Comparison of ENCODE assay signal across 19 cellular contexts in the genomic region with DNA sequence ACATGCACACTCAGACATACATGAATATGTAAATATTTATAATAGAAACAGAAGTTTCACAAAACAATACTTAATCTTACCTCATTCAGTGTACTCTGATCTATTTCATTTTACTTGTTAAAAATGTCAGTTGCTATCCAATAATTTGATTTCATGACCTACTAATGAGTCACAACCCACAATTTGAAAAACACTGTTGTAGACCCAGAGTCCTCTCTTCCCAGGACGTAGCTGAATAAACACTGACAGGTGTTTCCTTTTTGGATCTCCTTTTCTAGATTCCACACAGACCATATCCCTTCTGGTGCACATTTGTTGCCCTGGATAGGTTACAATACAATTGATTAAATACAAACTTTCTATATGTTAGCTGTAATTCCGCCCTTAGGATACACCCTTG. TPM values are rescaled to one million over a fixed set of nuclear protein-coding genes. Genes with fewer than 3 reads are reported as not detected.
DNase-seq lines count a peak whose midpoint lies in the region; ATAC-seq and TF ChIP-seq lines count a peak whose summit lies in the region.
"Had no signal": no experiment of that assay in that cellular context is flagged by ENCODE, and none has a peak within 500 bp of the region (broad histone marks: within the 10 kb centered on the region; RNA-seq: fewer than 3 reads in every experiment).

No MANE protein-coding gene starts in this region.

- POLR2A ChIA-PET in AG04450 (lab: Yijun Ruan, JAX) = interaction anchor here (0.8 kb wide), 1 partner anchor 10 kb away, joined by 3 read pairs; the partner anchor contains the start of gene CAVIN2
- POLR2A ChIA-PET in activated CD8-positive, alpha-beta T cell treated with anti-CD3 and anti-CD28 coated beads for 36 hours (lab: Charles Lee) = no interaction called here

- CTCF ChIA-PET in AG04450 (lab: Charles Lee) = interaction anchor here (2.9 kb wide), 1 partner anchor 305 kb away, joined by 8 read pairs; no protein-coding TSS in a partner anchor
- CTCF ChIA-PET in activated CD8-positive, alpha-beta T cell treated with anti-CD3 and anti-CD28 coated beads for 36 hours (lab: Charles Lee) = no interaction called here

- no peaks in the 10 kb centered on the region for H3K27me3 ChIP-seq in AG04450 (ENCODE audit: control insufficient read depth, insufficient read depth, low read length)
- H3K27me3 ChIP-seq: BLaER1 had no signal

- no peak overlapping the region for H3K27ac Mint-ChIP-seq in activated CD8-positive, alpha-beta T cell treated with anti-CD3 and anti-CD28 coated beads for 36 hours
- no peak overlapping the region for H3K27ac Mint-ChIP-seq in activated T-cell treated with anti-CD3 and anti-CD28 coated beads, Interleukin-2, amount 50 U/mL, for 72 hours
- H3K27ac Mint-ChIP-seq: activated CD4-positive, alpha-beta T cell treated with anti-CD3 and anti-CD28 coated beads, Interleukin-2, amount 10 ng/mL, durations not matched to agents 7 days and 5 days; activated naive CD8-positive, alpha-beta T cell; activated T-cell treated with anti-CD3 and anti-CD28 coated beads, Interleukin-2, amount 50 U/mL, for 24 hours; GM23338 had no signal

- H3K27me3 Mint-ChIP-seq in activated CD8-positive, alpha-beta T cell treated with anti-CD3 and anti-CD28 coated beads for 36 hours = peaks cover 4% of the 10 kb centered on the region
- peaks cover 17% of the 10 kb centered on the region for H3K27me3 Mint-ChIP-seq in activated T-cell treated with anti-CD3 and anti-CD28 coated beads, Interleukin-2, amount 50 U/mL, for 72 hours (ENCODE audit: low read depth)

- intact Hi-C loops in activated CD8-positive, alpha-beta T cell treated with anti-CD3 and anti-CD28 coated beads for 36 hours (cut with micrococcal nuclease) = no loop called here

- DNase-seq in AG04450 (ENCODE audit: low read depth, low spot score) (peak; percentile 59), ELR (ENCODE audit: low read depth) (peak; percentile 74), RPMI7951 (ENCODE audit: low read depth) (peak; percentile 51), fibroblast of mammary gland (ENCODE audit: low read depth) (peak; percentile 75)
- DNase-seq in activated CD8-positive, alpha-beta T cell treated with anti-CD3 and anti-CD28 coated beads for 36 hours = no peak
- DNase-seq in activated T-cell treated with anti-CD3 and anti-CD28 coated beads, Interleukin-2, amount 50 U/mL, for 72 hours = no peak
- DNase-seq: activated CD4-positive, alpha-beta T cell treated with anti-CD3 and anti-CD28 coated beads, Interleukin-2, amount 10 ng/mL, durations not matched to agents 7 days and 5 days; activated T-cell treated with anti-CD3 and anti-CD28 coated beads, Interleukin-2, amount 50 U/mL, for 24 hours; caudate nucleus; DMS79 treated with DMSO at 0.1 percent for 48 hours; head of caudate nucleus; nucleus accumbens; stimulated activated CD4-positive, alpha-beta T cell treated with anti-CD3 and anti-CD28 coated beads, Interleukin-4, amount 100 ng/mL, for 24 hours had no signal

- no peaks in the 10 kb centered on the region for H3K36me3 Mint-ChIP-seq in activated CD8-positive, alpha-beta T cell treated with anti-CD3 and anti-CD28 coated beads for 36 hours (ENCODE audit: low read depth)
- no peaks in the 10 kb centered on the region for H3K36me3 Mint-ChIP-seq in activated T-cell treated with anti-CD3 and anti-CD28 coated beads, Interleukin-2, amount 50 U/mL, for 72 hours (ENCODE audit: insufficient read depth in 2 of 2)
- H3K36me3 Mint-ChIP-seq: activated naive CD8-positive, alpha-beta T cell had no signal

- no peak overlapping the region for H3K4me3 Mint-ChIP-seq in activated CD8-positive, alpha-beta T cell treated with anti-CD3 and anti-CD28 coated beads for 36 hours
- no peak overlapping the region for H3K4me3 Mint-ChIP-seq in activated T-cell treated with anti-CD3 and anti-CD28 coated beads, Interleukin-2, amount 50 U/mL, for 72 hours
- H3K4me3 Mint-ChIP-seq: activated CD4-positive, alpha-beta T cell treated with anti-CD3 and anti-CD28 coated beads, Interleukin-2, amount 10 ng/mL, durations not matched to agents 7 days and 5 days; activated naive CD8-positive, alpha-beta T cell; activated T-cell treated with anti-CD3 and anti-CD28 coated beads, Interleukin-2, amount 50 U/mL, for 24 hours; GM23338 had no signal

- no peak overlapping the region for H3K27ac ChIP-seq in AG04450 (ENCODE audit: low read depth, low read length)
- H3K27ac ChIP-seq: BLaER1, SK-N-MC had no signal

- ATAC-seq in GM21367 (IDR thresholded peaks at IDR 0.05; ENCODE audit: unreplicated experiment) = no peak
- no peak for ATAC-seq in activated CD8-positive, alpha-beta T cell treated with anti-CD3 and anti-CD28 coated beads for 36 hours
- no peak for ATAC-seq in HG03442 (IDR thresholded peaks at IDR 0.05; ENCODE audit: unreplicated experiment)
- no peak for ATAC-seq in activated T-cell treated with anti-CD3 and anti-CD28 coated beads, Interleukin-2, amount 50 U/mL, for 72 hours (replicated peaks in 1 of 2)
- ATAC-seq: GM23338 had no signal

- H3K4me3 ChIP-seq in AG04450 (ENCODE audit: low read depth, low read length) (no peak overlapping the region), fibroblast of mammary gland (ENCODE audit: control insufficient read depth, low read depth, low read length) (no peak overlapping the region)
- H3K4me3 ChIP-seq: BLaER1, GM23338, SK-N-MC had no signal

- TF ChIP-seq CTCF in AG04450 (IDR thresholded peaks at IDR 0.05; ENCODE audit: low read depth, low read length) = no peak
- TF ChIP-seq CTCF in fibroblast of mammary gland (conservative IDR thresholded peaks at IDR 0.05; ENCODE audit: control insufficient read depth, insufficient read depth, low read depth, low read length) = no peak
- no peak for TF ChIP-seq CTCF in activated CD8-positive, alpha-beta T cell treated with anti-CD3 and anti-CD28 coated beads for 36 hours (IDR thresholded peaks at IDR 0.05)

- H3K9me3 Mint-ChIP-seq in activated CD8-positive, alpha-beta T cell treated with anti-CD3 and anti-CD28 coated beads for 36 hours = no peaks in the 10 kb centered on the region
- H3K9me3 Mint-ChIP-seq in activated T-cell treated with anti-CD3 and anti-CD28 coated beads, Interleukin-2, amount 50 U/mL, for 72 hours = no peaks in the 10 kb centered on the region
- H3K9me3 Mint-ChIP-seq: activated CD4-positive, alpha-beta T cell treated with anti-CD3 and anti-CD28 coated beads, Interleukin-2, amount 10 ng/mL, durations not matched to agents 7 days and 5 days; activated T-cell treated with anti-CD3 and anti-CD28 coated beads, Interleukin-2, amount 50 U/mL, for 24 hours; GM23338 had no signal

- no peaks in the 10 kb centered on the region for H3K9me3 ChIP-seq in AG04450 (ENCODE audit: control insufficient read depth, insufficient read depth, low read length)
- H3K9me3 ChIP-seq: BLaER1 had no signal

- no peaks in the 10 kb centered on the region for H3K4me1 Mint-ChIP-seq in activated CD8-positive, alpha-beta T cell treated with anti-CD3 and anti-CD28 coated beads for 36 hours (ENCODE audit: low read depth)
- no peaks in the 10 kb centered on the region for H3K4me1 Mint-ChIP-seq in activated T-cell treated with anti-CD3 and anti-CD28 coated beads, Interleukin-2, amount 50 U/mL, for 72 hours (ENCODE audit: low read depth)
- H3K4me1 Mint-ChIP-seq: activated CD4-positive, alpha-beta T cell treated with anti-CD3 and anti-CD28 coated beads, Interleukin-2, amount 10 ng/mL, durations not matched to agents 7 days and 5 days had no signal

RNA-seq across cellular contexts. Expression of gene CAVIN2, which starts 10.5 kb away (rescaled TPM):
- polyA plus RNA-seq in AG04450 (2011; rRNA removed) = 22.0 and 26.1 TPM in 2 replicates
- 28.8 and 33.0 TPM in 2 replicates for polyA minus RNA-seq in AG04450 (2011; rRNA and poly(A)+ RNA removed)
- not detected in 2 replicates for total RNA-seq in RPMI7951 (2014; rRNA removed; shearing (Covaris generic))
- not detected for total RNA-seq in activated CD8-positive, alpha-beta T cell treated with anti-CD3 and anti-CD28 coated beads for 36 hours
- total RNA-seq in activated T-cell treated with anti-CD3 and anti-CD28 coated beads, Interleukin-2, amount 50 U/mL, for 72 hours = not detected
- total RNA-seq: activated CD4-positive, alpha-beta T cell treated with anti-CD3 and anti-CD28 coated beads, Interleukin-2, amount 10 ng/mL, durations not matched to agents 7 days and 5 days had no signal

Comparison
In these comparisons a context has a peak if more than half of its experiments do, and no peak if none do; other contexts are left out.
1. DNase-seq: peak in AG04450 (single experiment), ELR (single experiment), RPMI7951 (single experiment) and fibroblast of mammary gland (single experiment); none in activated CD8-positive, alpha-beta T cell treated with anti-CD3 and anti-CD28 coated beads for 36 hours (single experiment) and activated T-cell treated with anti-CD3 and anti-CD28 coated beads, Interleukin-2, amount 50 U/mL, for 72 hours (0 of 2).